In the genomic region with DNA sequence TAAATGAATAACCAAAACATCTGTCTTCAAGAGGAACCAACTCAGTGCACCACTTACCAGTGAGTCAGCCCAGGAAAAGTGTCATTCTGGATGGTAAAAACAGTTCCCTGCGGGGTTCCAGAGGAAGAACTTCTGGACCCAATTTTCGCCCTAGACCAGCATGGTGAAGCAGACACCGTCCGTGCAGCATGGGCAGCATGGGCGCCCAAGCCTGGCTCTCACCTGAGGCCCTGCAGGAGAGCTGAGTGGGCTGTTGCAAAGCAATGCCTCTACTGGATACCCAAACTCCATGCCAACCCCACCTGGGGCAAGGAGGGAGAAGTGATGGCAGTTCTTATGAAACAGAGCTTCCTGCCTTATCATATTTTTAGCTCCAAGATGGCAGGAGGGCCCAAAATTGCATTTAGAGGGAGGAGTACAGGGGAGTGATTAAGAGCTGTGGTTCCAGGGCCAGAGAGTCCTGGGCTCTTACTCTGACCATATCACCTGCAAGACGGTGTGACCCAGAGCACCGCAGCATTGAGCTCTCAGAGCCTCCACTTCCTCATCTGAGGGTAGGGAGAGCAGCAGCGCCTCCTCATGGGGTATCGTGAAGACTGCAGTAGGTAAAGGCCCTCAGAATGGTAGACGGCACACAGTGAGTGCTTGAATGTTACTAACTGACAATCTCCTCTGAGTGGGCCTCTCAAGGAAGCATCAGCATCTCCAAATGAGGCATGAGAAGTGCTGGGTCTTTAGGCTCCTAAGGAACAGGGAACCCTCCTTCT, we compare ENCODE assay signal across 8 cellular contexts. TPM values are rescaled to one million over a fixed set of nuclear protein-coding genes. Genes with fewer than 3 reads are reported as not detected.
A peak's percentile ranks its signal among the peaks of the same experiment; 100 is the strongest.
DNase-seq lines count a peak whose midpoint lies in the region; ATAC-seq and TF ChIP-seq lines count a peak whose summit lies in the region.

No MANE protein-coding gene starts in this region.

- no peak overlapping the region for H3K4me3 ChIP-seq in DND-41 (ENCODE audit: low read depth in 1 of 2, low read length in 2 of 2)
- H3K4me3 ChIP-seq in upper lobe of right lung = no peak overlapping the region

- no peak overlapping the region for H3K9ac ChIP-seq in DND-41 (ENCODE audit: low read depth, low read length)

- H3K27me3 ChIP-seq in DND-41 (ENCODE audit: insufficient read depth, low read length, poor library complexity) = no peaks in the 10 kb centered on the region
- H3K27me3 ChIP-seq in upper lobe of right lung = no peaks in the 10 kb centered on the region

- no peaks in the 10 kb centered on the region for H3K4me1 Mint-ChIP-seq in activated T-cell treated with anti-CD3 and anti-CD28 coated beads, Interleukin-2, amount 50 U/mL, for 72 hours (ENCODE audit: low read depth)

- H3K4me2 ChIP-seq in DND-41 (ENCODE audit: insufficient read depth, low read length) = no peak overlapping the region

- no peak overlapping the region for H2AFZ ChIP-seq in DND-41 (ENCODE audit: low read depth, low read length)

- peak; percentile 54 for TF ChIP-seq CTCF in DND-41 (IDR thresholded peaks at IDR 0.05; ENCODE audit: borderline replicate concordance, extremely low read depth, low read length, poor library complexity, severe bottlenecking)
- peak; percentile 37 for TF ChIP-seq CTCF in upper lobe of right lung (IDR thresholded peaks at IDR 0.05)

- H3K36me3 ChIP-seq in DND-41 (ENCODE audit: insufficient read depth, low read length) = peaks cover 71% of the 10 kb centered on the region
- peaks cover 88% of the 10 kb centered on the region for H3K36me3 ChIP-seq in upper lobe of right lung

- intact Hi-C loops in upper lobe of right lung (cut with DNase I) = no loop called here

- H3K27ac ChIP-seq in DND-41 (ENCODE audit: low read length) (peak overlapping the region; percentile 45; the same call in 1 of the 2 replicates), upper lobe of right lung (no peak overlapping the region)

- H3K9me3 Mint-ChIP-seq in activated T-cell treated with anti-CD3 and anti-CD28 coated beads, Interleukin-2, amount 50 U/mL, for 72 hours = no peaks in the 10 kb centered on the region

- H3K27me3 Mint-ChIP-seq in activated T-cell treated with anti-CD3 and anti-CD28 coated beads, Interleukin-2, amount 50 U/mL, for 72 hours (ENCODE audit: low read depth) = no peaks in the 10 kb centered on the region

- H3K79me2 ChIP-seq in DND-41 (ENCODE audit: insufficient read depth, low read length) = peaks cover 7% of the 10 kb centered on the region

- H3K36me3 Mint-ChIP-seq in activated T-cell treated with anti-CD3 and anti-CD28 coated beads, Interleukin-2, amount 50 U/mL, for 72 hours (ENCODE audit: insufficient read depth in 2 of 2) = peaks cover 0 to 4% of the 10 kb centered on the region in 2 donors

- 0 out of 3 replicates have a peak, but pooled peaks have one; percentile 37 for ATAC-seq in DND-41 (ENCODE audit: insufficient read depth, low read depth)
- peak; percentile 75 to 77 for ATAC-seq in activated T-cell treated with anti-CD3 and anti-CD28 coated beads, Interleukin-2, amount 50 U/mL, for 72 hours (replicated peaks in 1 of 2)
- peak; percentile 81 for ATAC-seq in upper lobe of right lung

- no peaks in the 10 kb centered on the region for H3K4me1 ChIP-seq in DND-41 (ENCODE audit: insufficient read depth, low read length)
- H3K4me1 ChIP-seq in upper lobe of right lung = no peaks in the 10 kb centered on the region

- no peak overlapping the region for H3K4me3 Mint-ChIP-seq in activated T-cell treated with anti-CD3 and anti-CD28 coated beads, Interleukin-2, amount 50 U/mL, for 72 hours

- peak; percentile 33 for DNase-seq in DND-41
- peak; percentile 26 for DNase-seq in NCI-H69 (lab: John Stamatoyannopoulos, UW)
- peak; percentile 51 to 53 for DNase-seq in activated T-cell treated with anti-CD3 and anti-CD28 coated beads, Interleukin-2, amount 50 U/mL, for 72 hours
- DNase-seq in iPS DF 19.7 (ENCODE audit: low read depth, low spot score) = peak; percentile 23
- DNase-seq in upper lobe of right lung = no peak
- DNase-seq in NCI-H1048 (lab: John Stamatoyannopoulos, UW) = no peak
- DNase-seq in NCI-H2081 treated with DMSO at 0.1 percent for 48 hours (lab: John Stamatoyannopoulos, UW) = no peak
- no peak for DNase-seq in NCI-H2227 treated with DMSO at 0.1 percent for 48 hours (lab: John Stamatoyannopoulos, UW)

- H3K9me3 ChIP-seq in DND-41 (ENCODE audit: insufficient read depth, low read length, severe bottlenecking) = no peaks in the 10 kb centered on the region
- H3K9me3 ChIP-seq in upper lobe of right lung = no peaks in the 10 kb centered on the region

- peaks cover 10% of the 10 kb centered on the region; the same call in 1 of the 2 replicates for H4K20me1 ChIP-seq in DND-41 (ENCODE audit: insufficient read depth, low read length)

- no peak overlapping the region for H3K27ac Mint-ChIP-seq in activated T-cell treated with anti-CD3 and anti-CD28 coated beads, Interleukin-2, amount 50 U/mL, for 72 hours

RNA-seq across cellular contexts. Expression of gene INPP5K, which starts 16.6 kb away (rescaled TPM):
- total RNA-seq in activated T-cell treated with anti-CD3 and anti-CD28 coated beads, Interleukin-2, amount 50 U/mL, for 72 hours = 10 to 100 TPM; 48.4 to 51.2 TPM
- 69.8 TPM for total RNA-seq in upper lobe of right lung

RNA-seq across cellular contexts. Expression of gene PITPNA, which starts 29.6 kb away (rescaled TPM):
- total RNA-seq in activated T-cell treated with anti-CD3 and anti-CD28 coated beads, Interleukin-2, amount 50 U/mL, for 72 hours = 10 to 100 TPM; 36.0 to 40.7 TPM
- total RNA-seq in upper lobe of right lung = 81.9 TPM

RNA-seq across cellular contexts. Expression of gene MYO1C, which starts 40.5 kb away (rescaled TPM):
- total RNA-seq in activated T-cell treated with anti-CD3 and anti-CD28 coated beads, Interleukin-2, amount 50 U/mL, for 72 hours = 10 to 100 TPM; 32.8 to 49.9 TPM
- 322 TPM for total RNA-seq in upper lobe of right lung

Comparison
In these comparisons a context has a peak if more than half of its experiments do, and no peak if none do; other contexts are left out.
1. DNase-seq: peak in DND-41 (single experiment), NCI-H69 (single experiment), activated T-cell treated with anti-CD3 and anti-CD28 coated beads, Interleukin-2, amount 50 U/mL, for 72 hours (2 of 2) and iPS DF 19.7 (single experiment); none in upper lobe of right lung (single experiment), NCI-H1048 (single experiment), NCI-H2081 treated with DMSO at 0.1 percent for 48 hours (single experiment) and NCI-H2227 treated with DMSO at 0.1 percent for 48 hours (single experiment).
2. Peak in every context shown above with its lines, with median percentiles within 50 percentile points of each other: ATAC-seq.